Comparison of ENCODE assay signal across 1 cellular context in genomic region chr17:12492450-12492849, GRCh38.
TF ChIP-seq lines count a peak whose summit lies in the region.

No MANE protein-coding gene starts in this region.

TF ChIP-seq in SK-N-SH treated with all-trans-retinoic acid at 6 μM for 48 hours, 23 proteins besides CTCF, POLR2A, EP300 and RAD21 (continued from another document):
- TF ChIP-seq TSHZ2 (CRISPR knock-in tag; IDR thresholded peaks at IDR 0.05) (no peak), ZC3H10 (CRISPR knock-in tag; IDR thresholded peaks at IDR 0.05) (no peak)
